In genomic region chr3:48927928-48928327, GRCh38 we compare ENCODE assay signal across 11 cellular contexts. TPM values are rescaled to one million over a fixed set of nuclear protein-coding genes. Genes with fewer than 3 reads are reported as not detected.
DNase-seq lines count a peak whose midpoint lies in the region; ATAC-seq and TF ChIP-seq lines count a peak whose summit lies in the region.
"Had no signal": no experiment of that assay in that cellular context is flagged by ENCODE, and none has a peak within 500 bp of the region (broad histone marks: within the 10 kb centered on the region; RNA-seq: fewer than 3 reads in every experiment).

No MANE protein-coding gene starts in this region.

- no peak for TF ChIP-seq RAD21 in IMR-90 (IDR thresholded peaks at IDR 0.05; ENCODE audit: low read length)

- no peak overlapping the region for H2AK5ac ChIP-seq in IMR-90 (ENCODE audit: low read depth, low read length)

- peaks cover 66% of the 10 kb centered on the region for H3K36me3 Mint-ChIP-seq in activated CD8-positive, alpha-beta T cell treated with anti-CD3 and anti-CD28 coated beads for 36 hours (ENCODE audit: low read depth)
- peaks cover 65% of the 10 kb centered on the region for H3K36me3 Mint-ChIP-seq in activated CD8-positive, alpha-beta T cell treated with anti-CD3 and anti-CD28 coated beads, Interleukin-2, amount 10 ng/mL, durations not matched to agents 7 days and 5 days (ENCODE audit: low read depth)
- H3K36me3 Mint-ChIP-seq in activated CD4-positive, alpha-beta memory T cell treated with anti-CD3 and anti-CD28 coated beads, Interleukin-2, amount 10 ng/mL, durations not matched to agents 7 days and 5 days (ENCODE audit: low read depth), result peaks cover 65% of the 10 kb centered on the region
- no peaks in the 10 kb centered on the region for H3K36me3 Mint-ChIP-seq in natural killer cell

- H3K4me1 ChIP-seq in IMR-90 (ENCODE audit: control insufficient read depth, insufficient read depth, low read length), result peaks cover 6% of the 10 kb centered on the region

- no peak overlapping the region for H3K4ac ChIP-seq in IMR-90 (ENCODE audit: low read depth, low read length)

- no peak overlapping the region for H2BK20ac ChIP-seq in IMR-90 (ENCODE audit: low read depth, low read length)

- H2BK15ac ChIP-seq in IMR-90 (ENCODE audit: low read depth, low read length), result no peak overlapping the region

- WGBS in IMR-90 (ENCODE audit: extremely low coverage in 2 of 2, insufficient read length in 1 of 2), 2 experiments, result no CpG with 5 or more reads among the region's 2 CpGs

- peak overlapping the region; percentile 67 for H3K27ac Mint-ChIP-seq in activated CD8-positive, alpha-beta T cell treated with anti-CD3 and anti-CD28 coated beads for 36 hours
- no peak overlapping the region for H3K27ac Mint-ChIP-seq in activated CD8-positive, alpha-beta T cell treated with anti-CD3 and anti-CD28 coated beads, Interleukin-2, amount 10 ng/mL, durations not matched to agents 7 days and 5 days
- peak overlapping the region; percentile 66 for H3K27ac Mint-ChIP-seq in activated CD4-positive, alpha-beta memory T cell treated with anti-CD3 and anti-CD28 coated beads, Interleukin-2, amount 10 ng/mL, durations not matched to agents 7 days and 5 days
- H3K27ac Mint-ChIP-seq in natural killer cell, result peak overlapping the region; percentile 71 to 79

- H3K14ac ChIP-seq in IMR-90 (replicated peaks; ENCODE audit: low read depth, low read length), result no peak overlapping the region

- peaks cover 60% of the 10 kb centered on the region for H4K20me1 ChIP-seq in IMR-90 (ENCODE audit: insufficient read depth, low read length)

- H3K9ac ChIP-seq in IMR-90 (ENCODE audit: low read depth, low read length), result no peak overlapping the region

- no peak overlapping the region for H3K18ac ChIP-seq in IMR-90 (ENCODE audit: low read depth, low read length)

- no TSS peak for BruUV-seq in IMR-90 (replicated peaks; lab: Mats Ljungman, UMichigan)

- in situ Hi-C loops in IMR-90 (cut with MboI; ENCODE audit: low sequenced_read_pairs), result no loop called here

- H3K9me3 Mint-ChIP-seq in activated CD8-positive, alpha-beta T cell treated with anti-CD3 and anti-CD28 coated beads for 36 hours, result no peaks in the 10 kb centered on the region
- H3K9me3 Mint-ChIP-seq in activated CD8-positive, alpha-beta T cell treated with anti-CD3 and anti-CD28 coated beads, Interleukin-2, amount 10 ng/mL, durations not matched to agents 7 days and 5 days (ENCODE audit: insufficient read depth), result no peaks in the 10 kb centered on the region
- no peaks in the 10 kb centered on the region for H3K9me3 Mint-ChIP-seq in activated CD4-positive, alpha-beta memory T cell treated with anti-CD3 and anti-CD28 coated beads, Interleukin-2, amount 10 ng/mL, durations not matched to agents 7 days and 5 days
- H3K9me3 Mint-ChIP-seq in natural killer cell, result no peaks in the 10 kb centered on the region

- H2BK5ac ChIP-seq in IMR-90 (ENCODE audit: low read depth, low read length, poor library complexity, severe bottlenecking), result no peak overlapping the region

- no peak overlapping the region for H3K4me2 ChIP-seq in IMR-90 (ENCODE audit: low read depth, low read length)

- DNase-seq in activated CD8-positive, alpha-beta T cell treated with anti-CD3 and anti-CD28 coated beads for 36 hours, result no peak
- DNase-seq in activated CD8-positive, alpha-beta T cell treated with anti-CD3 and anti-CD28 coated beads, Interleukin-2, amount 10 ng/mL, durations not matched to agents 7 days and 5 days, result no peak
- DNase-seq in IMR-90, result no peak
- no peak for DNase-seq in activated CD4-positive, alpha-beta memory T cell treated with anti-CD3 and anti-CD28 coated beads, Interleukin-2, amount 10 ng/mL, durations not matched to agents 7 days and 5 days
- DNase-seq in natural killer cell, result no peak
- DNase-seq in NCI-H510A (lab: John Stamatoyannopoulos, UW), result no peak
- no peak for DNase-seq in NCI-H187 treated with DMSO at 0.1 percent for 48 hours (lab: John Stamatoyannopoulos, UW)
- DNase-seq: DND-41, lower lobe of right lung, NCI-H1417 had no signal

- POLR2A ChIA-PET in activated CD8-positive, alpha-beta T cell treated with anti-CD3 and anti-CD28 coated beads for 36 hours (lab: Charles Lee), result interaction anchor here (0.9 to 4.7 kb wide), 3 partner anchors 9 to 40 kb away, joined by 3 to 35 read pairs (median 4); partner anchors contain the start of gene ARIH2
- POLR2A ChIA-PET in activated CD8-positive, alpha-beta T cell treated with anti-CD3 and anti-CD28 coated beads, Interleukin-2, amount 10 ng/mL, durations not matched to agents 7 days and 5 days (lab: Charles Lee), result interaction anchor here (1.0 to 4.3 kb wide), 2 partner anchors 9 to 79 kb away, joined by 3 to 28 read pairs; partner anchors contain the start of genes ARIH2 and WDR6
- POLR2A ChIA-PET in IMR-90 (lab: Charles Lee; ENCODE audit: unreplicated experiment), result no interaction called here
- POLR2A ChIA-PET in activated CD4-positive, alpha-beta memory T cell treated with anti-CD3 and anti-CD28 coated beads, Interleukin-2, amount 10 ng/mL, durations not matched to agents 7 days and 5 days (lab: Charles Lee), result interaction anchor here (0.9 to 7.7 kb wide), 5 partner anchors 9 to 211 kb away, joined by 3 to 90 read pairs (median 4); partner anchors contain the start of genes ARIH2, IP6K2, NDUFAF3 and SLC25A20

- H3K4me3 Mint-ChIP-seq in activated CD8-positive, alpha-beta T cell treated with anti-CD3 and anti-CD28 coated beads for 36 hours, result no peak overlapping the region
- no peak overlapping the region for H3K4me3 Mint-ChIP-seq in activated CD8-positive, alpha-beta T cell treated with anti-CD3 and anti-CD28 coated beads, Interleukin-2, amount 10 ng/mL, durations not matched to agents 7 days and 5 days
- peak overlapping the region; percentile 4 for H3K4me3 Mint-ChIP-seq in activated CD4-positive, alpha-beta memory T cell treated with anti-CD3 and anti-CD28 coated beads, Interleukin-2, amount 10 ng/mL, durations not matched to agents 7 days and 5 days
- peak overlapping the region; percentile 45 for H3K4me3 Mint-ChIP-seq in natural killer cell

- no peak overlapping the region for H2AFZ ChIP-seq in IMR-90 (replicated peaks; ENCODE audit: low read length, poor library complexity)

- CTCF ChIA-PET in activated CD8-positive, alpha-beta T cell treated with anti-CD3 and anti-CD28 coated beads for 36 hours (lab: Charles Lee), result interaction anchor here (0.8 kb wide), 1 partner anchor 9 kb away, joined by 4 read pairs; no protein-coding TSS in a partner anchor
- CTCF ChIA-PET in activated CD8-positive, alpha-beta T cell treated with anti-CD3 and anti-CD28 coated beads, Interleukin-2, amount 10 ng/mL, durations not matched to agents 7 days and 5 days (lab: Charles Lee), result interaction anchor here (0.9 to 3.4 kb wide), 3 partner anchors 8 to 30 kb away, joined by 3 to 15 read pairs (median 5); no protein-coding TSS in a partner anchor
- CTCF ChIA-PET in IMR-90 (lab: Yijun Ruan, JAX), result interaction anchor here (0.6 to 1.4 kb wide), 2 partner anchors 9 to 34 kb away, joined by 3 to 5 read pairs; no protein-coding TSS in a partner anchor
- CTCF ChIA-PET in activated CD4-positive, alpha-beta memory T cell treated with anti-CD3 and anti-CD28 coated beads, Interleukin-2, amount 10 ng/mL, durations not matched to agents 7 days and 5 days (lab: Charles Lee), result interaction anchor here (1.1 to 3.8 kb wide), 3 partner anchors 9 to 188 kb away, joined by 3 to 28 read pairs (median 11); partner anchors contain the start of gene ARIH2

- H4K91ac ChIP-seq in IMR-90 (ENCODE audit: insufficient read depth, low read depth, low read length), result no peak overlapping the region

- dilution Hi-C loops in IMR-90 (cut with HindIII; ENCODE audit: low sequenced_read_pairs, unreplicated experiment), result no loop called here

- intact Hi-C loops in activated CD8-positive, alpha-beta T cell treated with anti-CD3 and anti-CD28 coated beads for 36 hours (cut with micrococcal nuclease), result no loop called here
- intact Hi-C loops in IMR-90 (cut with micrococcal nuclease), result no loop called here
- intact Hi-C loops in natural killer cell (cut with micrococcal nuclease), result loop anchor here (1.0 to 2.0 kb wide), 2 partner anchors 9 to 29 kb away; partner anchors contain the start of gene SLC25A20

- H3K9me3 ChIP-seq in IMR-90 (ENCODE audit: control insufficient read depth, insufficient read depth, low read length), result no peaks in the 10 kb centered on the region
- H3K9me3 ChIP-seq: lower lobe of right lung had no signal

- TF ChIP-seq CTCF in activated CD8-positive, alpha-beta T cell treated with anti-CD3 and anti-CD28 coated beads for 36 hours (IDR thresholded peaks at IDR 0.05), result no peak
- TF ChIP-seq CTCF in IMR-90 (conservative IDR thresholded peaks at IDR 0.05; ENCODE audit: low read depth, low read length), result no peak
- TF ChIP-seq CTCF in natural killer cell (IDR thresholded peaks at IDR 0.05), result no peak

- H3K27ac ChIP-seq in IMR-90 (ENCODE audit: insufficient read depth, low read length), result no peak overlapping the region
- H3K27ac ChIP-seq: lower lobe of right lung had no signal

- TF ChIP-seq POLR2A in IMR-90 (IDR thresholded peaks at IDR 0.05; ENCODE audit: low read depth, low read length), result no peak

- H3K27me3 Mint-ChIP-seq in activated CD8-positive, alpha-beta T cell treated with anti-CD3 and anti-CD28 coated beads for 36 hours, result no peaks in the 10 kb centered on the region
- no peaks in the 10 kb centered on the region for H3K27me3 Mint-ChIP-seq in activated CD8-positive, alpha-beta T cell treated with anti-CD3 and anti-CD28 coated beads, Interleukin-2, amount 10 ng/mL, durations not matched to agents 7 days and 5 days (ENCODE audit: low read depth)
- H3K27me3 Mint-ChIP-seq in activated CD4-positive, alpha-beta memory T cell treated with anti-CD3 and anti-CD28 coated beads, Interleukin-2, amount 10 ng/mL, durations not matched to agents 7 days and 5 days, result no peaks in the 10 kb centered on the region
- no peaks in the 10 kb centered on the region for H3K27me3 Mint-ChIP-seq in natural killer cell (ENCODE audit: low read depth in 2 of 2)

- H3K9me1 ChIP-seq in IMR-90 (ENCODE audit: insufficient read depth, low read length), result peaks cover 11% of the 10 kb centered on the region

- no peak overlapping the region for H2BK120ac ChIP-seq in IMR-90 (ENCODE audit: low read depth, low read length)

- H3K23ac ChIP-seq in IMR-90 (ENCODE audit: low read depth, low read length), result no peak overlapping the region

- no peak overlapping the region for H3K56ac ChIP-seq in IMR-90 (ENCODE audit: extremely low read depth, insufficient read depth, low read length)

- peaks cover 23 to 69% of the 10 kb centered on the region in 2 experiments for H3K79me1 ChIP-seq in IMR-90 (ENCODE audit: low read depth in 1 of 2, low read length in 2 of 2)

- peak; percentile 51 for ATAC-seq in activated CD8-positive, alpha-beta T cell treated with anti-CD3 and anti-CD28 coated beads for 36 hours
- ATAC-seq in activated CD8-positive, alpha-beta T cell treated with anti-CD3 and anti-CD28 coated beads, Interleukin-2, amount 10 ng/mL, durations not matched to agents 7 days and 5 days, result no peak
- ATAC-seq in IMR-90 (ENCODE audit: low read depth) (no peak), natural killer cell (no peak), HG03175 (IDR thresholded peaks at IDR 0.05; ENCODE audit: unreplicated experiment) (no peak)
- ATAC-seq: lower lobe of right lung had no signal

- H4K8ac ChIP-seq in IMR-90 (ENCODE audit: low read depth in 2 of 2, low read length in 2 of 2), result no peak overlapping the region

- no peaks in the 10 kb centered on the region for H3K27me3 ChIP-seq in IMR-90 (ENCODE audit: control insufficient read depth, insufficient read depth, low read length)

- H3K4me1 Mint-ChIP-seq in activated CD8-positive, alpha-beta T cell treated with anti-CD3 and anti-CD28 coated beads for 36 hours (ENCODE audit: low read depth), result peaks cover 64% of the 10 kb centered on the region
- peaks cover 69% of the 10 kb centered on the region for H3K4me1 Mint-ChIP-seq in activated CD8-positive, alpha-beta T cell treated with anti-CD3 and anti-CD28 coated beads, Interleukin-2, amount 10 ng/mL, durations not matched to agents 7 days and 5 days (ENCODE audit: low read depth)
- H3K4me1 Mint-ChIP-seq in activated CD4-positive, alpha-beta memory T cell treated with anti-CD3 and anti-CD28 coated beads, Interleukin-2, amount 10 ng/mL, durations not matched to agents 7 days and 5 days, result peaks cover 72% of the 10 kb centered on the region
- peaks cover 68 to 69% of the 10 kb centered on the region in 2 donors for H3K4me1 Mint-ChIP-seq in natural killer cell

- H3K36me3 ChIP-seq in IMR-90 (ENCODE audit: control insufficient read depth, insufficient read depth, low read length), result peaks cover 21% of the 10 kb centered on the region

- no peak overlapping the region for H3K4me3 ChIP-seq in IMR-90 (ENCODE audit: insufficient read depth, low read depth, low read length)
- H3K4me3 ChIP-seq: lower lobe of right lung had no signal

- H4K5ac ChIP-seq in IMR-90 (ENCODE audit: low read depth, low read length), result no peak overlapping the region

- H2AK9ac ChIP-seq in IMR-90 (replicated peaks; ENCODE audit: low read depth, low read length, poor library complexity), result no peak overlapping the region

RNA-seq across cellular contexts. Expression of gene ARIH2, which starts 9.3 kb away (rescaled TPM):
- total RNA-seq in activated CD8-positive, alpha-beta T cell treated with anti-CD3 and anti-CD28 coated beads for 36 hours, result 100 to 1,000 TPM in 1 of 2 experiments, 10 to 100 TPM in 1; 98.2 to 115 TPM
- 100 to 1,000 TPM; 102 to 112 TPM for total RNA-seq in activated CD8-positive, alpha-beta T cell treated with anti-CD3 and anti-CD28 coated beads, Interleukin-2, amount 10 ng/mL, durations not matched to agents 7 days and 5 days
- total RNA-seq in IMR-90 (2012; rRNA removed), result 73.0 and 93.7 TPM in 2 replicates
- 54.0 and 62.3 TPM in 2 replicates for polyA plus RNA-seq in IMR-90 (2012; rRNA removed)
- 29.2 and 37.6 TPM in 2 replicates for polyA plus RNA-seq in IMR-90 (2012; cell fraction: cytosol; rRNA removed)
- 121 and 155 TPM in 2 replicates for polyA plus RNA-seq in IMR-90 (2012; cell fraction: nucleus; rRNA removed; ENCODE audit: low replicate concordance)
- total RNA-seq in activated CD4-positive, alpha-beta memory T cell treated with anti-CD3 and anti-CD28 coated beads, Interleukin-2, amount 10 ng/mL, durations not matched to agents 7 days and 5 days, result 100 to 1,000 TPM; 100 TPM
- 100 to 1,000 TPM; 239 to 291 (median 243) TPM for total RNA-seq in natural killer cell

RNA-seq across cellular contexts. Expression of gene SLC25A20, which starts 29.2 kb away (rescaled TPM):
- 10 to 100 TPM; 14.8 to 16.8 TPM for total RNA-seq in activated CD8-positive, alpha-beta T cell treated with anti-CD3 and anti-CD28 coated beads for 36 hours
- 10 to 100 TPM; 29.9 to 33.1 TPM for total RNA-seq in activated CD8-positive, alpha-beta T cell treated with anti-CD3 and anti-CD28 coated beads, Interleukin-2, amount 10 ng/mL, durations not matched to agents 7 days and 5 days
- total RNA-seq in IMR-90 (2012; rRNA removed) (27.1 and 29.2 TPM in 2 replicates), natural killer cell (10 to 100 TPM; 29.5 to 64.0 (median 48.3) TPM)
- polyA plus RNA-seq in IMR-90 (2012; rRNA removed), result 21.8 and 23.8 TPM in 2 replicates
- 10.5 and 13.3 TPM in 2 replicates for polyA plus RNA-seq in IMR-90 (2012; cell fraction: cytosol; rRNA removed)
- polyA plus RNA-seq in IMR-90 (2012; cell fraction: nucleus; rRNA removed; ENCODE audit: low replicate concordance), result 5.4 and 27.0 TPM in 2 replicates
- total RNA-seq in activated CD4-positive, alpha-beta memory T cell treated with anti-CD3 and anti-CD28 coated beads, Interleukin-2, amount 10 ng/mL, durations not matched to agents 7 days and 5 days, result 10 to 100 TPM; 25.6 to 29.5 TPM

Comparison
In these comparisons a context has a peak if more than half of its experiments do, and no peak if none do; other contexts are left out.
1. H3K4me3 Mint-ChIP-seq: peak in activated CD4-positive, alpha-beta memory T cell treated with anti-CD3 and anti-CD28 coated beads, Interleukin-2, amount 10 ng/mL, durations not matched to agents 7 days and 5 days (single experiment) and natural killer cell (single experiment); none in activated CD8-positive, alpha-beta T cell treated with anti-CD3 and anti-CD28 coated beads for 36 hours (single experiment) and activated CD8-positive, alpha-beta T cell treated with anti-CD3 and anti-CD28 coated beads, Interleukin-2, amount 10 ng/mL, durations not matched to agents 7 days and 5 days (single experiment).